In the genomic region with DNA sequence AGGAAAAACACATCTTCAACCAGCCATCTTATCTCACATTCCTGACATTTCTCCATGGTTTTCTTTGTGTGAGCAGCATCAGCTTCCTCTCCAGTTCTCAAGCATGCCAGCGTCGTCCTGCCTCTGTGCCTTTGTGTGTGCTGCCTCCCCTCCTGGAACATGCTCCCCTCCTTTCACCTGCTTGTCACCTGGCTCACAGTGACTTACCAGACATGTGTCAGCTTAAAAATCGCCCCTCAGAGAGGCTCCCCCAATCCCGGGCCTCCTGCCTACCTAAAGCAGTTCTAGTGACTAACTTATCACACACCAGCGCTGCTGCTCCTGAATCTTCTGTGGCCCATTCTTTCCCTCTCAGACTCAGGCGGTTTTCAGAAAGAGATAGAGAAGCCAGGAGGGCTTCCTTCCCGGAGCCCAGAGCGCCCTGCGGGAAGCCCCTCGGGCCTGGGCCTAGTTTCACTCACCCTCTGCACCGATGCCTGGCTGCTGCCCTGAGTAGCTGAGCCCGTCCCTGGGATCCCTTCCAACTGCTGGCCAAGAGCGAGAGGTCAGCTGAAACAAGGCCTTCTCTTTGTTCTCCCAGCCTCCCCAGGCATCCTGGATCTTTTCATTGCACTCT, we compare ENCODE assay signal across 13 cellular contexts. TPM values are rescaled to one million over a fixed set of nuclear protein-coding genes. Genes with fewer than 3 reads are reported as not detected.
DNase-seq lines count a peak whose midpoint lies in the region; ATAC-seq, FAIRE-seq and TF ChIP-seq lines count a peak whose summit lies in the region.
"Had no signal": no experiment of that assay in that cellular context is flagged by ENCODE, and none has a peak within 500 bp of the region (broad histone marks: within the 10 kb centered on the region; RNA-seq: fewer than 3 reads in every experiment).

No MANE protein-coding gene starts in this region.

- no peaks in the 10 kb centered on the region for H3K27me3 ChIP-seq in H1 (replicated peaks in 1 of 4; ENCODE audit: control insufficient read depth in 3 of 4, extremely low read depth in 1 of 4, insufficient read depth in 3 of 4, low read length in 3 of 4)
- H3K27me3 ChIP-seq in Karpas-422 (ENCODE audit: low read length) = no peaks in the 10 kb centered on the region
- H3K27me3 ChIP-seq in sigmoid colon = peaks cover 0 to 4% (median 0%) of the 10 kb centered on the region in 3 donors

- H3K23ac ChIP-seq in H1 (ENCODE audit: insufficient read length) = no peak overlapping the region

- H3K4me1 ChIP-seq in H1 (replicated peaks in 1 of 4; ENCODE audit: control insufficient read depth in 3 of 4, insufficient read depth in 4 of 4, low read length in 3 of 4) (peaks cover 0 to 6% (median 0%) of the 10 kb centered on the region in 4 experiments; a peak in 2 of 7 replicates), Karpas-422 (ENCODE audit: low read length) (no peaks in the 10 kb centered on the region), sigmoid colon (no peaks in the 10 kb centered on the region)

- peak overlapping the region; percentile 46; the same call in 1 of the 2 replicates for H4K8ac ChIP-seq in H1 (ENCODE audit: extremely low read depth, insufficient read depth, low read length)

- H3K4me3 ChIP-seq in H1 (ENCODE audit: extremely low read depth in 1 of 4, insufficient read depth in 2 of 4, low read depth in 3 of 4, low read length in 4 of 4) = no peak overlapping the region
- no peak overlapping the region for H3K4me3 ChIP-seq in Karpas-422 (ENCODE audit: low read length)
- H3K4me3 ChIP-seq in sigmoid colon = no peak overlapping the region
- H3K4me3 ChIP-seq: lung, thoracic aorta had no signal

- H3K4me2 ChIP-seq in H1 (ENCODE audit: insufficient read depth in 1 of 2, low read depth in 2 of 2, low read length in 2 of 2) = no peak overlapping the region
- no peak overlapping the region for H3K4me2 ChIP-seq in Karpas-422 (ENCODE audit: low read depth, low read length, poor library complexity, severe bottlenecking)

- H3K79me2 ChIP-seq in H1 (ENCODE audit: control insufficient read depth in 1 of 2, insufficient read depth in 2 of 2, low read length in 2 of 2) (no peaks in the 10 kb centered on the region), Karpas-422 (ENCODE audit: low read length) (no peaks in the 10 kb centered on the region)

- no peak for DNase-seq in H1 (ENCODE audit: low read depth in 1 of 2, low spot score in 2 of 2)
- DNase-seq in kidney glomerular epithelial cell (lab: John Stamatoyannopoulos, UW) = peak; percentile 0
- peak in 46 of 49 donors; percentile 48 to 91 (median 76) for DNase-seq in substantia nigra (lab: John Stamatoyannopoulos, UW)
- no peak for DNase-seq in Karpas-422
- no peak for DNase-seq in sigmoid colon
- no peak for DNase-seq in GM03348 (ENCODE audit: low spot score)
- DNase-seq: activated CD4-positive, alpha-beta T cell treated with anti-CD3 and anti-CD28 coated beads for 48 hours; CD4-positive, alpha-beta memory T cell; NCI-H2029 treated with DMSO at 0.1 percent for 48 hours had no signal

- POLR2A ChIA-PET in H1 (lab: Charles Lee; ENCODE audit: partially characterized antibody) = interaction anchor here (0.9 kb wide), 1 partner anchor 19 kb away, joined by 3 read pairs; no protein-coding TSS in a partner anchor

- H3K56ac ChIP-seq in H1 (replicated peaks; ENCODE audit: insufficient read length, low read depth, low read length) = peak overlapping the region; percentile 32

- CTCF ChIA-PET in H1 (lab: Charles Lee; ENCODE audit: partially characterized antibody) = interaction anchor here (0.6 to 1.5 kb wide), 4 partner anchors 19 to 149 kb away, joined by 3 to 6 read pairs (median 3); no protein-coding TSS in a partner anchor

- no peak for TF ChIP-seq RAD21 in H1 (IDR thresholded peaks at IDR 0.05 in 1 of 2, conservative IDR thresholded peaks at IDR 0.05 in 1 of 2; ENCODE audit: low read depth in 2 of 2, low read length in 2 of 2)

- 0 out of 2 replicates have a peak overlapping the region, but pooled peaks have one; percentile 18 for H2BK12ac ChIP-seq in H1 (ENCODE audit: low read depth, low read length)

- peak; percentile 70 for FAIRE-seq in H1 (lab: Jason Lieb, UNC)

- peak overlapping the region; percentile 35 for H2BK5ac ChIP-seq in H1 (ENCODE audit: low read depth, low read length)

- H4K20me1 ChIP-seq in H1 (replicated peaks in 1 of 2; ENCODE audit: control insufficient read depth in 1 of 2, insufficient read depth in 2 of 2, low read length in 2 of 2) = no peaks in the 10 kb centered on the region
- no peaks in the 10 kb centered on the region for H4K20me1 ChIP-seq in Karpas-422 (ENCODE audit: insufficient read depth, low read depth, low read length)

- H3K4ac ChIP-seq in H1 (replicated peaks; ENCODE audit: insufficient read length, low read depth, low read length) = no peak overlapping the region

- 77% methylated on average over 13 of the region's 13 CpGs; no CpG with 5 or more reads in 1 of the 2 experiments for WGBS in H1 (ENCODE audit: extremely low coverage in 1 of 2, insufficient coverage in 1 of 2, insufficient read length in 1 of 2, insufficient replicate concordance in 2 of 2, low coverage in 1 of 2, low lambda C conversion rate in 2 of 2, missing lambda C conversion rate in 1 of 2), 2 experiments
- WGBS in sigmoid colon, 2 donors = 76 to 88% methylated on average over 13 of the region's 13 CpGs

- no peaks in the 10 kb centered on the region; the same call in 1 of the 2 replicates for H3K23me2 ChIP-seq in H1 (ENCODE audit: low read depth, low read length)

- H3K9ac ChIP-seq in H1 (replicated peaks in 1 of 4; ENCODE audit: extremely low read depth in 1 of 4, low read depth in 3 of 4, low read length in 3 of 4) = no peak overlapping the region; a peak in 2 of 7 replicates
- no peak overlapping the region for H3K9ac ChIP-seq in Karpas-422 (ENCODE audit: low read length)

- H2AFZ ChIP-seq in H1 (ENCODE audit: low read length) (peak overlapping the region; percentile 74), Karpas-422 (ENCODE audit: low read length) (no peak overlapping the region)

- no peak overlapping the region for H3K27ac ChIP-seq in H1 (ENCODE audit: low read depth, low read length)
- peak overlapping the region; percentile 99 for H3K27ac ChIP-seq in substantia nigra (ENCODE audit: low read depth, low read length, poor library complexity, severe bottlenecking)
- H3K27ac ChIP-seq in Karpas-422 (ENCODE audit: low read length) = no peak overlapping the region
- peak overlapping the region in 1 of 4 donors; percentile 38 for H3K27ac ChIP-seq in sigmoid colon
- H3K27ac ChIP-seq: thoracic aorta had no signal

- intact Hi-C loops in sigmoid colon (cut with DNase I) = no loop called here

- TF ChIP-seq POLR2A in H1 (IDR thresholded peaks at IDR 0.05; ENCODE audit: control extremely low read depth in 1 of 2, low read depth in 2 of 2, low read length in 2 of 2) (no peak), sigmoid colon (IDR thresholded peaks at IDR 0.05) (no peak)

- 0 out of 2 replicates have a peak overlapping the region, but pooled peaks have one; percentile 24 for H2BK15ac ChIP-seq in H1 (ENCODE audit: low read length)

- H2AK5ac ChIP-seq in H1 (ENCODE audit: low read depth, low read length) = no peak overlapping the region

- no peak for TF ChIP-seq CTCF in H1 (IDR thresholded peaks at IDR 0.05; ENCODE audit: control extremely low read depth in 1 of 3, insufficient read depth in 1 of 3, low read depth in 1 of 3, low read length in 3 of 3)
- no peak for TF ChIP-seq CTCF in sigmoid colon (IDR thresholded peaks at IDR 0.05)

- H4K91ac ChIP-seq in H1 (replicated peaks; ENCODE audit: insufficient read length, low read length) = peak overlapping the region; percentile 22

- TF ChIP-seq EP300 in H1 (IDR thresholded peaks at IDR 0.05; ENCODE audit: borderline replicate concordance in 1 of 2, low read depth in 2 of 2, low read length in 2 of 2) (no peak), sigmoid colon (IDR thresholded peaks at IDR 0.05) (no peak)

- H3K9me3 ChIP-seq in H1 (ENCODE audit: insufficient read depth in 2 of 2, low read depth in 1 of 2, low read length in 1 of 2) (no peaks in the 10 kb centered on the region), Karpas-422 (ENCODE audit: low read length) (no peaks in the 10 kb centered on the region), sigmoid colon (peaks cover 0 to 8% (median 0%) of the 10 kb centered on the region in 4 donors)
- H3K9me3 ChIP-seq: thoracic aorta had no signal

- no peak overlapping the region for H2BK120ac ChIP-seq in H1 (replicated peaks; ENCODE audit: low read depth, low read length)

- H2BK20ac ChIP-seq in H1 (ENCODE audit: low read length) = no peak overlapping the region

- no peak overlapping the region for H3K14ac ChIP-seq in H1 (ENCODE audit: insufficient read length)

- H3K36me3 ChIP-seq in H1 (ENCODE audit: control insufficient read depth in 2 of 4, insufficient read depth in 4 of 4, low read length in 3 of 4) (no peaks in the 10 kb centered on the region), Karpas-422 (ENCODE audit: insufficient read depth, low read length) (no peaks in the 10 kb centered on the region), sigmoid colon (no peaks in the 10 kb centered on the region)
- H3K36me3 ChIP-seq: thoracic aorta had no signal

- H3K79me1 ChIP-seq in H1 (ENCODE audit: low read depth, low read length) = no peaks in the 10 kb centered on the region

- H4K5ac ChIP-seq in H1 (ENCODE audit: insufficient read length, low read depth, low read length) = no peak overlapping the region

- ATAC-seq in SK-N-SH treated with all-trans-retinoic acid at 6 μM for 48 hours = peak; percentile 35; the same call in 2 of the 3 replicates
- ATAC-seq: activated T-helper 17 cell treated with anti-CD3 and anti-CD28 coated beads, Interleukin-2, amount 50 U/mL, for 72 hours had no signal

- no peaks in the 10 kb centered on the region for H3K9me2 ChIP-seq in Karpas-422 (replicated peaks; ENCODE audit: insufficient read depth, low read length)

- 0 out of 2 replicates have a peak overlapping the region, but pooled peaks have one; percentile 52 for H3K18ac ChIP-seq in H1 (ENCODE audit: extremely low read depth, low read length)

TF ChIP-seq in H1, 55 proteins besides CTCF, POLR2A, EP300 and RAD21 (continues in another document):
- TF ChIP-seq TEAD4 (IDR thresholded peaks at IDR 0.05; ENCODE audit: low read depth, low read length) = peak; percentile 80
- 0 out of 4 replicates have a peak, but pooled peaks of 1 of the 2 experiments have one; percentile 32 for TF ChIP-seq HDAC2 (IDR thresholded peaks at IDR 0.05; ENCODE audit: borderline replicate concordance in 1 of 2, low read depth in 2 of 2, low read length in 2 of 2)

RNA-seq across cellular contexts. Expression of gene MVB12B, which starts 51.1 kb away (rescaled TPM):
- total RNA-seq in H1 (2021; fragmentation: NEBNext Ultra II Directional; extraction: Animal tissue kit (Norgen Biotek cat#: 25700)) = 5.0 and 5.9 TPM in 2 replicates
- polyA plus RNA-seq in H1 (2011; rRNA removed) = 2.6 and 3.7 TPM in 2 replicates
- polyA plus RNA-seq in H1 (2011; cell fraction: cytosol; rRNA removed) = 3.0 TPM
- 5.0 TPM for polyA plus RNA-seq in H1 (2011; cell fraction: nucleus; rRNA removed)
- polyA plus RNA-seq in H1 (2012, experiment 1 of 2) = 3.1 to 4.5 TPM (median 3.4 TPM) in 4 replicates
- 3.0 TPM for polyA plus RNA-seq in H1 (2012, experiment 2 of 2)
- 2.8 TPM for polyA plus RNA-seq in H1 (2013, experiment 1 of 2)
- polyA plus RNA-seq in H1 (2013, experiment 2 of 2) = 2.6 TPM
- 4.5 and 4.6 TPM in 2 replicates for polyA minus RNA-seq in H1 (2011; rRNA and poly(A)+ RNA removed)
- polyA minus RNA-seq in H1 (2011; cell fraction: cytosol; rRNA and poly(A)+ RNA removed) = 6.5 TPM
- polyA minus RNA-seq in H1 (2011; cell fraction: nucleus; rRNA and poly(A)+ RNA removed) = 9.8 TPM
- 0.25 TPM in 1 of 2 replicates, not detected in the other for total RNA-seq in Karpas-422 (2014; rRNA removed; shearing (Covaris generic); ENCODE audit: low replicate concordance)
- 10 to 100 TPM; 12.2 to 14.4 (median 13.3) TPM for total RNA-seq in sigmoid colon
- polyA plus RNA-seq in sigmoid colon = 1 to 10 TPM; 5.1 to 8.9 (median 6.0) TPM

Comparison
In these comparisons a context has a peak if more than half of its experiments do, and no peak if none do; other contexts are left out.
1. DNase-seq: peak in kidney glomerular epithelial cell (single experiment) and substantia nigra (46 of 49); none in H1 (0 of 2), Karpas-422 (single experiment), sigmoid colon (single experiment) and GM03348 (single experiment).